ENCODE assay signal across 7 cellular contexts in genomic region chr6:17907467-17908229, GRCh38.
A peak's percentile ranks its signal among the peaks of the same experiment; 100 is the strongest.
DNase-seq lines count a peak whose midpoint lies in the region; ATAC-seq and TF ChIP-seq lines count a peak whose summit lies in the region.

No MANE protein-coding gene starts in this region.

- WGBS in suprapubic skin = 27% methylated on average over 7 of the region's 7 CpGs

- H3K4me1 ChIP-seq in suprapubic skin = peaks cover 28% of the 10 kb centered on the region

- peak overlapping the region; percentile 48 for H3K4me3 ChIP-seq in NB4 (ENCODE audit: low read depth, low read length)
- H3K4me3 ChIP-seq in brain microvascular endothelial cell (ENCODE audit: low read depth, low read length) = no peak overlapping the region
- no peak overlapping the region for H3K4me3 ChIP-seq in suprapubic skin

- no peak for TF ChIP-seq EP300 in suprapubic skin (IDR thresholded peaks at IDR 0.05)

- no peaks in the 10 kb centered on the region for H3K9me3 ChIP-seq in suprapubic skin

- no peak for TF ChIP-seq POLR2A in NB4 (IDR thresholded peaks at IDR 0.05; ENCODE audit: extremely low read depth, insufficient read length)
- no peak for TF ChIP-seq POLR2A in suprapubic skin (IDR thresholded peaks at IDR 0.05)

- TF ChIP-seq CTCF in NB4 (IDR thresholded peaks at IDR 0.05; ENCODE audit: low read depth, low read length) = peak; percentile 20
- peak; percentile 61 for TF ChIP-seq CTCF in brain microvascular endothelial cell (IDR thresholded peaks at IDR 0.05; ENCODE audit: low read depth, low read length, missing control alignments)
- peak in 1 of 2 donors; percentile 20 for TF ChIP-seq CTCF in suprapubic skin (IDR thresholded peaks at IDR 0.05)

- ATAC-seq in GM19395 (IDR thresholded peaks at IDR 0.05; ENCODE audit: unreplicated experiment) (peak; percentile 54), GM21529 (IDR thresholded peaks at IDR 0.05; ENCODE audit: unreplicated experiment) (no peak)

- in situ Hi-C loops in brain microvascular endothelial cell (cut with HindIII; ENCODE audit: low pct_ligation_motif_present, low sequenced_read_pairs) = no loop called here

- DNase-seq in NB4 (ENCODE audit: low read depth) (peak; percentile 99), brain microvascular endothelial cell (peak; percentile 96), kidney tubule cell (ENCODE audit: low spot score) (peak; percentile 93), suprapubic skin (ENCODE audit: low spot score in 2 of 2) (peak; percentile 84 to 86), NCI-H1694 treated with DMSO at 0.1 percent for 48 hours (lab: John Stamatoyannopoulos, UW) (no peak)

- H3K27ac ChIP-seq in brain microvascular endothelial cell = peak overlapping the region; percentile 88
- H3K27ac ChIP-seq in suprapubic skin = peak overlapping the region; percentile 70

- H3K36me3 ChIP-seq in brain microvascular endothelial cell (replicated peaks) = no peaks in the 10 kb centered on the region
- no peaks in the 10 kb centered on the region for H3K36me3 ChIP-seq in suprapubic skin

- H3K27me3 ChIP-seq in brain microvascular endothelial cell (replicated peaks) (no peaks in the 10 kb centered on the region), suprapubic skin (no peaks in the 10 kb centered on the region)
